Comparison of ENCODE assay signal across 22 cellular contexts in genomic region chr5:120479066-120479465, GRCh38. TPM values are rescaled to one million over a fixed set of nuclear protein-coding genes. Genes with fewer than 3 reads are reported as not detected.
A peak's percentile ranks its signal among the peaks of the same experiment; 100 is the strongest.
DNase-seq lines count a peak whose midpoint lies in the region; ATAC-seq, FAIRE-seq and TF ChIP-seq lines count a peak whose summit lies in the region.
"Had no signal": no experiment of that assay in that cellular context is flagged by ENCODE, and none has a peak within 500 bp of the region (broad histone marks: within the 10 kb centered on the region; RNA-seq: fewer than 3 reads in every experiment).

No MANE protein-coding gene starts in this region.

- H2AFZ ChIP-seq in fibroblast of lung (ENCODE audit: low read length), result no peak overlapping the region

- H3K9me3 ChIP-seq in fibroblast of lung (ENCODE audit: control insufficient read depth, insufficient read depth, low read depth, low read length), result no peaks in the 10 kb centered on the region
- H3K9me3 ChIP-seq in tibial artery, result no peaks in the 10 kb centered on the region
- H3K9me3 ChIP-seq: right lobe of liver, transverse colon had no signal

- H3K4me3 ChIP-seq in fibroblast of lung (replicated peaks in 1 of 4; ENCODE audit: control extremely low read depth in 1 of 4, insufficient read depth in 1 of 4, low read depth in 3 of 4, low read length in 4 of 4) (no peak overlapping the region), skeletal muscle cell (ENCODE audit: low read depth, low read length) (no peak overlapping the region), tibial artery (no peak overlapping the region)
- H3K4me3 ChIP-seq: cardiac muscle cell, dorsolateral prefrontal cortex, right lobe of liver, SK-N-MC, transverse colon had no signal

- ATAC-seq in SK-N-SH treated with all-trans-retinoic acid at 6 μM for 48 hours (peak; percentile 90), HG03175 (IDR thresholded peaks at IDR 0.05; ENCODE audit: unreplicated experiment) (no peak)
- ATAC-seq: activated T-cell treated with anti-CD3 and anti-CD28 coated beads, Interleukin-2, amount 50 U/mL, for 72 hours; Panc1; right lobe of liver had no signal

- no peak overlapping the region for H3K9ac ChIP-seq in fibroblast of lung (ENCODE audit: insufficient read depth, low read length)

- no peaks in the 10 kb centered on the region for H4K20me1 ChIP-seq in fibroblast of lung (ENCODE audit: control insufficient read depth, extremely low read depth, insufficient read depth, low read length)

- H3K79me2 ChIP-seq in fibroblast of lung (ENCODE audit: control insufficient read depth, insufficient read depth, low read length), result peaks cover 30% of the 10 kb centered on the region

- H3K4me2 ChIP-seq in fibroblast of lung (ENCODE audit: extremely low read depth, insufficient read depth, low read length), result no peak overlapping the region

- DNase-seq in HTR-8/SVneo (ENCODE audit: insufficient read length, low spot score), result peak; percentile 5
- DNase-seq in fibroblast of lung (ENCODE audit: low read depth in 2 of 2), result peak; percentile 48 to 54
- DNase-seq in skeletal muscle cell (ENCODE audit: low read depth), result peak; percentile 56
- DNase-seq in SIG-M5 (lab: John Stamatoyannopoulos, UW), result no peak
- no peak for DNase-seq in NCI-H2196 (lab: John Stamatoyannopoulos, UW; ENCODE audit: unreplicated experiment)
- DNase-seq in tibial artery, result no peak
- DNase-seq: activated T-cell treated with anti-CD3 and anti-CD28 coated beads, Interleukin-2, amount 50 U/mL, for 72 hours; AML-193; dorsolateral prefrontal cortex; NCI-H1436; NCI-H2171; NCI-H69; right lobe of liver; stimulated activated naive CD4-positive, alpha-beta T cell treated with Interleukin-2 at 50 U/mL for 16 hours; T-helper 9 cell; transverse colon had no signal

- FAIRE-seq in HTR-8/SVneo (lab: Jason Lieb, UNC), result no peak

- H3K36me3 ChIP-seq in fibroblast of lung (ENCODE audit: control insufficient read depth, insufficient read depth, low read length) (no peaks in the 10 kb centered on the region), tibial artery (no peaks in the 10 kb centered on the region)
- H3K36me3 ChIP-seq: cardiac muscle cell, right lobe of liver, transverse colon had no signal

- H3K27me3 ChIP-seq in fibroblast of lung (ENCODE audit: control insufficient read depth, insufficient read depth, low read length) (no peaks in the 10 kb centered on the region), tibial artery (no peaks in the 10 kb centered on the region)
- H3K27me3 ChIP-seq: cardiac muscle cell, dorsolateral prefrontal cortex, right lobe of liver, transverse colon had no signal

- no peak overlapping the region for H3K27ac ChIP-seq in fibroblast of lung (ENCODE audit: insufficient read depth, low read length)
- no peak overlapping the region for H3K27ac ChIP-seq in tibial artery
- H3K27ac ChIP-seq: cardiac muscle cell, dorsolateral prefrontal cortex, epithelial cell of prostate, right lobe of liver, SK-N-MC, transverse colon had no signal

- TF ChIP-seq CTCF in fibroblast of lung (conservative IDR thresholded peaks at IDR 0.05 in 1 of 2, IDR thresholded peaks at IDR 0.05 in 1 of 2; ENCODE audit: low read depth in 1 of 2, low read length in 2 of 2) (no peak), tibial artery (IDR thresholded peaks at IDR 0.05) (no peak)

- no peaks in the 10 kb centered on the region for H3K4me1 ChIP-seq in fibroblast of lung (ENCODE audit: control insufficient read depth, extremely low read depth, insufficient read depth, low read length)
- peaks cover 0 to 4% (median 0%) of the 10 kb centered on the region in 4 donors for H3K4me1 ChIP-seq in tibial artery
- H3K4me1 ChIP-seq: right lobe of liver, transverse colon had no signal

- intact Hi-C loops in tibial artery (cut with DNase I; ENCODE audit: low total_unique reads), result no loop called here

TF ChIP-seq in SK-N-SH treated with all-trans-retinoic acid at 6 μM for 48 hours, 23 proteins besides CTCF, POLR2A, EP300 and RAD21:
- no peak for TF ChIP-seq TSHZ2 (CRISPR knock-in tag; IDR thresholded peaks at IDR 0.05)
- TF ChIP-seq BACH2 (CRISPR knock-in tag; IDR thresholded peaks at IDR 0.05; ENCODE audit: borderline replicate concordance), result no peak
- TF ChIP-seq OSR1 (CRISPR knock-in tag; IDR thresholded peaks at IDR 0.05), result no peak
- TF ChIP-seq ARNTL (CRISPR knock-in tag; IDR thresholded peaks at IDR 0.05; ENCODE audit: borderline replicate concordance, low read depth), result no peak
- TF ChIP-seq ESRRG (CRISPR knock-in tag; IDR thresholded peaks at IDR 0.05), result no peak
- TF ChIP-seq RARB (CRISPR knock-in tag; IDR thresholded peaks at IDR 0.05), result no peak
- TF ChIP-seq ZNF70 (CRISPR knock-in tag; IDR thresholded peaks at IDR 0.05), result no peak
- no peak for TF ChIP-seq ZNF565 (CRISPR knock-in tag; conservative IDR thresholded peaks at IDR 0.05; ENCODE audit: low read depth)
- TF ChIP-seq POU6F1 (CRISPR knock-in tag; IDR thresholded peaks at IDR 0.05; ENCODE audit: borderline replicate concordance, low read depth), result no peak
- TF ChIP-seq, protein P1, sequence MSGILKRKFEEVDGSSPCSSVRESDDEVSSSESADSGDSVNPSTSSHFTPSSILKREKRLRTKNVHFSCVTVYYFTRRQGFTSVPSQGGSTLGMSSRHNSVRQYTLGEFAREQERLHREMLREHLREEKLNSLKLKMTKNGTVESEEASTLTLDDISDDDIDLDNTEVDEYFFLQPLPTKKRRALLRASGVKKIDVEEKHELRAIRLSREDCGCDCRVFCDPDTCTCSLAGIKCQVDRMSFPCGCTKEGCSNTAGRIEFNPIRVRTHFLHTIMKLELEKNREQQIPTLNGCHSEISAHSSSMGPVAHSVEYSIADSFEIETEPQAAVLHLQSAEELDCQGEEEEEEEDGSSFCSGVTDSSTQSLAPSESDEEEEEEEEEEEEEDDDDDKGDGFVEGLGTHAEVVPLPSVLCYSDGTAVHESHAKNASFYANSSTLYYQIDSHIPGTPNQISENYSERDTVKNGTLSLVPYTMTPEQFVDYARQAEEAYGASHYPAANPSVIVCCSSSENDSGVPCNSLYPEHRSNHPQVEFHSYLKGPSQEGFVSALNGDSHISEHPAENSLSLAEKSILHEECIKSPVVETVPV (CRISPR knock-in tag; IDR thresholded peaks at IDR 0.05), result no peak
- no peak for TF ChIP-seq TCF4 (CRISPR knock-in tag; IDR thresholded peaks at IDR 0.05; ENCODE audit: borderline replicate concordance)
- TF ChIP-seq ZFP3 (CRISPR knock-in tag; IDR thresholded peaks at IDR 0.05), result no peak
- no peak for TF ChIP-seq ZFP30 (CRISPR knock-in tag; IDR thresholded peaks at IDR 0.05)
- TF ChIP-seq ISL1 (CRISPR knock-in tag; IDR thresholded peaks at IDR 0.05), result no peak; the same call in 1 of the 2 replicates
- TF ChIP-seq TOX (CRISPR knock-in tag; IDR thresholded peaks at IDR 0.05; ENCODE audit: borderline replicate concordance), result no peak
- TF ChIP-seq ZC3H10 (CRISPR knock-in tag; IDR thresholded peaks at IDR 0.05), result no peak
- TF ChIP-seq PPARA (CRISPR knock-in tag; IDR thresholded peaks at IDR 0.05; ENCODE audit: borderline replicate concordance), result no peak

RNA-seq across cellular contexts. Expression of gene PRR16, which starts 15.0 kb away (rescaled TPM):
- 3.1 and 7.3 TPM in 2 replicates for total RNA-seq in fibroblast of lung
- polyA plus RNA-seq in fibroblast of lung, result 41.8 and 44.6 TPM in 2 replicates
- 19.8 and 20.1 TPM in 2 replicates for polyA plus RNA-seq in fibroblast of lung (2012)
- polyA minus RNA-seq in fibroblast of lung (ENCODE audit: low replicate concordance), result 10.4 and 14.1 TPM in 2 replicates
- total RNA-seq: activated T-cell treated with anti-CD3 and anti-CD28 coated beads, Interleukin-2, amount 50 U/mL, for 72 hours had no signal

Comparison
In these comparisons a context has a peak if more than half of its experiments do, and no peak if none do; other contexts are left out.
1. DNase-seq: peak in HTR-8/SVneo (single experiment), fibroblast of lung (2 of 2) and skeletal muscle cell (single experiment); none in SIG-M5 (single experiment), NCI-H2196 (single experiment) and tibial artery (0 of 2).